ENCODE assay signal across 25 cellular contexts in genomic region chr3:132033471-132033870, GRCh38. TPM values are rescaled to one million over a fixed set of nuclear protein-coding genes. Genes with fewer than 3 reads are reported as not detected.
DNase-seq lines count a peak whose midpoint lies in the region; ATAC-seq and TF ChIP-seq lines count a peak whose summit lies in the region.
"Had no signal": no experiment of that assay in that cellular context is flagged by ENCODE, and none has a peak within 500 bp of the region (broad histone marks: within the 10 kb centered on the region; RNA-seq: fewer than 3 reads in every experiment).

No MANE protein-coding gene starts in this region.

- H3K4me2 ChIP-seq in mesendoderm (ENCODE audit: low read length) (peak overlapping the region; percentile 99), osteoblast (ENCODE audit: insufficient read depth, low read length) (no peak overlapping the region)

- H3K27ac Mint-ChIP-seq in Calu3 (ENCODE audit: unreplicated experiment): no peak overlapping the region
- no peak overlapping the region for H3K27ac Mint-ChIP-seq in T-cell
- H3K27ac Mint-ChIP-seq: activated naive CD8-positive, alpha-beta T cell treated with anti-CD3 and anti-CD28 coated beads, Interleukin-2, amount 10 ng/mL, durations not matched to agents 7 days and 5 days; activated T-helper 17 cell treated with anti-CD3 and anti-CD28 coated beads, Interleukin-2, amount 50 U/mL, for 72 hours; HFFc6 had no signal

- H3K9ac ChIP-seq in mesendoderm (ENCODE audit: low read length): peak overlapping the region; percentile 24
- H3K9ac ChIP-seq: KMS-11 had no signal

- TF ChIP-seq CTCF in Calu3 (IDR thresholded peaks at IDR 0.05; ENCODE audit: unreplicated experiment) (no peak), osteoblast (IDR thresholded peaks at IDR 0.05; ENCODE audit: extremely low read depth, low read depth, low read length) (no peak)

- no peak overlapping the region for H4K8ac ChIP-seq in mesendoderm (ENCODE audit: low read depth, low read length)

- DNase-seq in Calu3 (no peak), NCI-H1105 treated with DMSO at 0.1 percent for 48 hours (lab: John Stamatoyannopoulos, UW) (peak; percentile 38), ecto neural progenitor cell (ENCODE audit: low spot score) (peak; percentile 53), mesendoderm (peak; percentile 26), T-cell (no peak), glomerular visceral epithelial cell (ENCODE audit: extremely low spot score) (no peak), osteoblast (ENCODE audit: insufficient read length, low spot score, missing footprints) (no peak)
- DNase-seq: activated CD4-positive, alpha-beta T cell treated with anti-CD3 and anti-CD28 coated beads for 1 hour; activated naive CD8-positive, alpha-beta T cell treated with anti-CD3 and anti-CD28 coated beads, Interleukin-2, amount 10 ng/mL, durations not matched to agents 7 days and 5 days; colonic mucosa; DMS153; foreskin melanocyte; HFFc6; midbrain; NCI-H1048; NCI-H2081 treated with DMSO at 0.1 percent for 48 hours; Peyer's patch had no signal

- H3K18ac ChIP-seq in mesendoderm (ENCODE audit: low read length): no peak overlapping the region

- no peak overlapping the region for H2BK15ac ChIP-seq in mesendoderm (replicated peaks; ENCODE audit: low read depth)

- no peaks in the 10 kb centered on the region for H3K9me3 ChIP-seq in osteoblast (ENCODE audit: low read depth, low read length)
- H3K9me3 ChIP-seq: colonic mucosa, neutrophil, Peyer's patch, right atrium auricular region had no signal

- H3K4me1 Mint-ChIP-seq in Calu3 (ENCODE audit: low read depth, unreplicated experiment): peaks cover 43% of the 10 kb centered on the region
- H3K4me1 Mint-ChIP-seq in T-cell: peaks cover 7 to 10% (median 10%) of the 10 kb centered on the region in 3 donors

- no peak overlapping the region for H4K5ac ChIP-seq in mesendoderm (ENCODE audit: low read length)

- H3K79me2 ChIP-seq in mesendoderm (ENCODE audit: control insufficient read depth, insufficient read depth, low read length) (no peaks in the 10 kb centered on the region), osteoblast (ENCODE audit: insufficient read depth, low read length) (no peaks in the 10 kb centered on the region)

- H3K9me3 Mint-ChIP-seq in Calu3 (ENCODE audit: low read depth, unreplicated experiment): no peaks in the 10 kb centered on the region
- H3K9me3 Mint-ChIP-seq in T-cell: no peaks in the 10 kb centered on the region
- H3K9me3 Mint-ChIP-seq: activated naive CD8-positive, alpha-beta T cell treated with anti-CD3 and anti-CD28 coated beads, Interleukin-2, amount 10 ng/mL, durations not matched to agents 7 days and 5 days; activated T-helper 17 cell treated with anti-CD3 and anti-CD28 coated beads, Interleukin-2, amount 50 U/mL, for 72 hours; HFFc6 had no signal

- no peaks in the 10 kb centered on the region for H3K27me3 ChIP-seq in mesendoderm (ENCODE audit: insufficient read depth, low read length, poor library complexity)
- peaks cover 28% of the 10 kb centered on the region for H3K27me3 ChIP-seq in osteoblast (ENCODE audit: insufficient read depth, low read length)
- H3K27me3 ChIP-seq: Peyer's patch had no signal

- no peak overlapping the region for H3K4ac ChIP-seq in mesendoderm (ENCODE audit: low read depth, low read length)

- H3K36me3 Mint-ChIP-seq in Calu3 (ENCODE audit: insufficient read depth, unreplicated experiment): peaks cover 16% of the 10 kb centered on the region
- H3K36me3 Mint-ChIP-seq in T-cell: no peaks in the 10 kb centered on the region
- H3K36me3 Mint-ChIP-seq: activated naive CD8-positive, alpha-beta T cell treated with anti-CD3 and anti-CD28 coated beads, Interleukin-2, amount 10 ng/mL, durations not matched to agents 7 days and 5 days had no signal

- no peaks in the 10 kb centered on the region for H3K36me3 ChIP-seq in mesendoderm (ENCODE audit: control insufficient read depth, insufficient read depth, low read length)
- H3K36me3 ChIP-seq in osteoblast (ENCODE audit: insufficient read depth, low read length): no peaks in the 10 kb centered on the region
- H3K36me3 ChIP-seq: colonic mucosa, neutrophil, Peyer's patch, right atrium auricular region had no signal

- peak overlapping the region; percentile 58 for H3K56ac ChIP-seq in mesendoderm (ENCODE audit: low read length)

- H3K23ac ChIP-seq in mesendoderm (ENCODE audit: low read length): no peak overlapping the region

- H3K4me3 Mint-ChIP-seq in Calu3 (ENCODE audit: low read depth, unreplicated experiment) (peak overlapping the region; percentile 93), T-cell (no peak overlapping the region)
- H3K4me3 Mint-ChIP-seq: activated naive CD8-positive, alpha-beta T cell treated with anti-CD3 and anti-CD28 coated beads, Interleukin-2, amount 10 ng/mL, durations not matched to agents 7 days and 5 days had no signal

- peak overlapping the region; percentile 23 for H3K4me3 ChIP-seq in mesendoderm (ENCODE audit: low read length)
- no peak overlapping the region for H3K4me3 ChIP-seq in osteoblast (ENCODE audit: insufficient read depth, low read length)
- H3K4me3 ChIP-seq: colonic mucosa, Peyer's patch, right atrium auricular region had no signal

- H3K27me3 Mint-ChIP-seq in Calu3 (ENCODE audit: unreplicated experiment) (no peaks in the 10 kb centered on the region), T-cell (peaks cover 72 to 81% of the 10 kb centered on the region in 2 donors)

- H2BK120ac ChIP-seq in mesendoderm (ENCODE audit: low read depth, low read length): no peak overlapping the region

- no peak overlapping the region for H3K27ac ChIP-seq in mesendoderm (ENCODE audit: low read depth, low read length)
- H3K27ac ChIP-seq in osteoblast (ENCODE audit: low read depth, low read length): no peak overlapping the region
- H3K27ac ChIP-seq: colonic mucosa, epithelial cell of prostate, KMS-11, Peyer's patch, right atrium auricular region had no signal

- no peaks in the 10 kb centered on the region for H4K20me1 ChIP-seq in osteoblast (ENCODE audit: insufficient read depth, low read length)

- H2BK5ac ChIP-seq in mesendoderm (ENCODE audit: low read length): no peak overlapping the region

- no peak overlapping the region for H2AK5ac ChIP-seq in mesendoderm (ENCODE audit: low read length)

- no peaks in the 10 kb centered on the region for H3K79me1 ChIP-seq in mesendoderm (ENCODE audit: low read length)

- peaks cover 3% of the 10 kb centered on the region for H3K4me1 ChIP-seq in mesendoderm (ENCODE audit: control insufficient read depth, low read depth, low read length)
- H3K4me1 ChIP-seq in osteoblast (ENCODE audit: insufficient read depth, low read length): peaks cover 5% of the 10 kb centered on the region
- H3K4me1 ChIP-seq: colonic mucosa, Peyer's patch had no signal

- POLR2A ChIA-PET in T-cell (lab: Charles Lee): no interaction called here

- no CpG with 5 or more reads among the region's 15 CpGs for WGBS in mesendoderm (ENCODE audit: extremely low coverage, insufficient coverage, low lambda C conversion rate)

- BruUV-seq in Calu3 (replicated peaks; lab: Mats Ljungman, UMichigan): no TSS peak

- H2AFZ ChIP-seq in osteoblast (ENCODE audit: low read length): no peak overlapping the region

- intact Hi-C loops in Calu3 (cut with micrococcal nuclease; ENCODE audit: unreplicated experiment): loop anchor here (10.0 kb wide), 1 partner anchor 311 kb away; no protein-coding TSS in a partner anchor

- CTCF ChIA-PET in Calu3 (lab: Charles Lee): interaction anchor here (0.7 to 2.2 kb wide), 4 partner anchors 46 to 152 kb away, joined by 3 to 19 read pairs (median 8); no protein-coding TSS in a partner anchor
- CTCF ChIA-PET in T-cell (lab: Charles Lee): no interaction called here

- ATAC-seq in T-cell (replicated peaks in 1 of 4): no peak
- no peak for ATAC-seq in activated CD4-positive, CD25-positive, alpha-beta regulatory T cell treated with anti-CD3 and anti-CD28 coated beads, Interleukin-2, amount 50 U/mL, for 24 hours
- ATAC-seq: activated T-helper 17 cell treated with anti-CD3 and anti-CD28 coated beads, Interleukin-2, amount 50 U/mL, for 72 hours; left lobe of liver had no signal

RNA-seq across cellular contexts. Expression of gene CPNE4, which starts 1.3 kb away (rescaled TPM):
- total RNA-seq in Calu3 (2022) (23.2 and 31.1 TPM in 2 replicates), T-cell (not detected), osteoblast (not detected in 2 replicates)
- polyA plus RNA-seq in mesendoderm (2013, experiment 1 of 2): 1.00 TPM
- 0.88 TPM for polyA plus RNA-seq in mesendoderm (2013, experiment 2 of 2)
- total RNA-seq: activated naive CD8-positive, alpha-beta T cell treated with anti-CD3 and anti-CD28 coated beads, Interleukin-2, amount 10 ng/mL, durations not matched to agents 7 days and 5 days; activated T-helper 17 cell treated with anti-CD3 and anti-CD28 coated beads, Interleukin-2, amount 50 U/mL, for 72 hours; HFFc6; left lobe of liver had no signal
- polyA plus RNA-seq: AG04450 had no signal

Comparison
In these comparisons a context has a peak if more than half of its experiments do, and no peak if none do; other contexts are left out.
1. DNase-seq: peak in NCI-H1105 treated with DMSO at 0.1 percent for 48 hours (single experiment), ecto neural progenitor cell (single experiment) and mesendoderm (single experiment); none in Calu3 (single experiment), T-cell (0 of 34), glomerular visceral epithelial cell (single experiment) and osteoblast (single experiment).
2. RNA of gene CPNE4, which starts 1.3 kb away (total RNA-seq): 23.2 to 31.1 TPM in Calu3; not detected in T-cell and not detected in osteoblast; every median in the first group is over 10 times any median in the second.